24 cellular contexts compared by ENCODE assay signal in the genomic region with DNA sequence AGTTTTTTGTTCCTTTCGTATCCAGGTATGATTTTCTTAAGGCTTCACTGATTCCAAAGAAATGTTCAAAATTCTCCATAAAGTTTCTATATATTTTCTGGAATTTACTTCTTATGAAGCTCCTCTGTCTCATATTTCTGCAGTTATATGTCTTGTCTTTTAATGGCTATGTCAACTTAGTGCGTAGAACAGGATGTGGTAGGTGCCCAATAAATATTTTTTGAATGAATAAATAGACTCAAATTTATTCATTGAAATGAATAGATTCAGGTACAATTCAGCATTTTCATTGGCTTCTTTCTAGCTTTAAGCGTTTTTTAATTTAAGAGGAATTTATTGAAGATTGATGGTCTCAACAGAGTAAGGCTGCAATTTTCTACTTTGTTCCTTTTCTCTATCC.
DNase-seq lines count a peak whose midpoint lies in the region; ATAC-seq, FAIRE-seq and TF ChIP-seq lines count a peak whose summit lies in the region.
"Had no signal": no experiment of that assay in that cellular context is flagged by ENCODE, and none has a peak within 500 bp of the region (broad histone marks: within the 10 kb centered on the region; RNA-seq: fewer than 3 reads in every experiment).

No MANE protein-coding gene starts in this region.

- H3K4me3 Mint-ChIP-seq in activated CD4-positive, alpha-beta T cell treated with anti-CD3 and anti-CD28 coated beads, Interleukin-2, amount 10 ng/mL, durations not matched to agents 7 days and 5 days = no peak overlapping the region
- H3K4me3 Mint-ChIP-seq: CD14-positive monocyte; CD4-positive, alpha-beta T cell; CD8-positive, alpha-beta memory T cell; HFFc6 had no signal

- POLR2A ChIA-PET in PC-3 (lab: Charles Lee; ENCODE audit: unreplicated experiment) = interaction anchor here (0.5 kb wide), 1 partner anchor 203 kb away, joined by 4 read pairs; no protein-coding TSS in a partner anchor
- POLR2A ChIA-PET in activated CD4-positive, alpha-beta T cell treated with anti-CD3 and anti-CD28 coated beads, Interleukin-2, amount 10 ng/mL, durations not matched to agents 7 days and 5 days (lab: Charles Lee) = no interaction called here

- no peaks in the 10 kb centered on the region for H3K27me3 ChIP-seq in PC-3 (ENCODE audit: low read length)
- H3K27me3 ChIP-seq: BE2C; BLaER1 treated with 17β-estradiol and CSF1 and Interleukin-3, amounts not matched to agents 10 nM and 100 nM had no signal

- no peaks in the 10 kb centered on the region for H3K27me3 Mint-ChIP-seq in activated CD4-positive, alpha-beta T cell treated with anti-CD3 and anti-CD28 coated beads, Interleukin-2, amount 10 ng/mL, durations not matched to agents 7 days and 5 days
- H3K27me3 Mint-ChIP-seq: CD4-positive, alpha-beta T cell; CD8-positive, alpha-beta memory T cell had no signal

- H3K79me2 ChIP-seq in PC-3 (ENCODE audit: low read length) = no peaks in the 10 kb centered on the region

- H3K4me1 Mint-ChIP-seq in activated CD4-positive, alpha-beta T cell treated with anti-CD3 and anti-CD28 coated beads, Interleukin-2, amount 10 ng/mL, durations not matched to agents 7 days and 5 days = no peaks in the 10 kb centered on the region
- H3K4me1 Mint-ChIP-seq: CD14-positive monocyte; CD8-positive, alpha-beta memory T cell had no signal

- H3K36me3 ChIP-seq in PC-3 (ENCODE audit: low read depth, low read length) = no peaks in the 10 kb centered on the region; the same call in 1 of the 2 replicates
- H3K36me3 ChIP-seq: BE2C; BLaER1 treated with 17β-estradiol and CSF1 and Interleukin-3, amounts not matched to agents 10 nM and 100 nM; HAP-1 had no signal

- H4K20me1 ChIP-seq in PC-3 (ENCODE audit: low read length) = no peaks in the 10 kb centered on the region
- H4K20me1 ChIP-seq: BLaER1 treated with 17β-estradiol and CSF1 and Interleukin-3, amounts not matched to agents 10 nM and 100 nM had no signal

- H3K36me3 Mint-ChIP-seq in activated CD4-positive, alpha-beta T cell treated with anti-CD3 and anti-CD28 coated beads, Interleukin-2, amount 10 ng/mL, durations not matched to agents 7 days and 5 days (ENCODE audit: low read depth) = no peaks in the 10 kb centered on the region
- H3K36me3 Mint-ChIP-seq: CD14-positive monocyte; CD8-positive, alpha-beta memory T cell had no signal

- DNase-seq in EL (peak; percentile 14), PC-3 (peak; percentile 56), NCI-H1417 (lab: John Stamatoyannopoulos, UW) (no peak)
- no peak for DNase-seq in activated CD4-positive, alpha-beta T cell treated with anti-CD3 and anti-CD28 coated beads, Interleukin-2, amount 10 ng/mL, durations not matched to agents 7 days and 5 days
- DNase-seq: 8988T; ACHN; BE2C; CD4-positive, alpha-beta T cell; CD8-positive, alpha-beta memory T cell; DMS 273 treated with DMSO at 0.1 percent for 48 hours; DMS79; GOT3; HFFc6 had no signal

- H3K9me2 ChIP-seq in PC-3 (replicated peaks; ENCODE audit: low read length) = no peaks in the 10 kb centered on the region

- peak overlapping the region; percentile 15 for H2AFZ ChIP-seq in PC-3 (ENCODE audit: low read length)

- no peak for TF ChIP-seq CTCF in PC-3 (conservative IDR thresholded peaks at IDR 0.05; ENCODE audit: low read depth, low read length)

- peaks cover 7% of the 10 kb centered on the region; the same call in 1 of the 2 replicates for H3K9me3 ChIP-seq in PC-3 (ENCODE audit: low read length)
- H3K9me3 ChIP-seq: BE2C, HAP-1 had no signal

- H3F3A ChIP-seq in PC-3 (ENCODE audit: low read length, unreplicated experiment) = no peaks in the 10 kb centered on the region

- peaks cover 21% of the 10 kb centered on the region for H3K4me1 ChIP-seq in PC-3 (ENCODE audit: insufficient read depth, low read length)
- H3K4me1 ChIP-seq: A549; BE2C; BLaER1 treated with 17β-estradiol and CSF1 and Interleukin-3, amounts not matched to agents 10 nM and 100 nM; HAP-1 had no signal

- H3K9me3 Mint-ChIP-seq in activated CD4-positive, alpha-beta T cell treated with anti-CD3 and anti-CD28 coated beads, Interleukin-2, amount 10 ng/mL, durations not matched to agents 7 days and 5 days = peaks cover 9% of the 10 kb centered on the region

- FAIRE-seq in islet of Langerhans (lab: Jason Lieb, UNC) = peak; percentile 17
- FAIRE-seq: A549, D721Med, G401.6, GM12892, GM19239, H54 had no signal

- no peak overlapping the region for H3K27ac Mint-ChIP-seq in activated CD4-positive, alpha-beta T cell treated with anti-CD3 and anti-CD28 coated beads, Interleukin-2, amount 10 ng/mL, durations not matched to agents 7 days and 5 days
- H3K27ac Mint-ChIP-seq: CD14-positive monocyte; CD4-positive, alpha-beta T cell; CD8-positive, alpha-beta memory T cell; HFFc6 had no signal

- intact Hi-C loops in PC-3 (cut with micrococcal nuclease) = loop anchor here (10.0 kb wide), 1 partner anchor 155 kb away; no protein-coding TSS in a partner anchor

- ATAC-seq in PC-3 (peak; percentile 78), GM18520 (IDR thresholded peaks at IDR 0.05; ENCODE audit: unreplicated experiment) (no peak)
- ATAC-seq: A549 had no signal

- peak overlapping the region; percentile 63 for H3K4me2 ChIP-seq in PC-3 (ENCODE audit: low read length)
- H3K4me2 ChIP-seq: A549; BLaER1 treated with 17β-estradiol and CSF1 and Interleukin-3, amounts not matched to agents 10 nM and 100 nM had no signal

- H3K27ac ChIP-seq in PC-3 (ENCODE audit: low read length) = peak overlapping the region; percentile 73
- H3K27ac ChIP-seq: A549; BLaER1 treated with 17β-estradiol and CSF1 and Interleukin-3, amounts not matched to agents 10 nM and 100 nM had no signal

- BruUV-seq in PC-3 (replicated peaks; lab: Mats Ljungman, UMichigan) = no TSS peak

- H3K9ac ChIP-seq in PC-3 (ENCODE audit: low read length) = no peak overlapping the region
- H3K9ac ChIP-seq: BLaER1 treated with 17β-estradiol and CSF1 and Interleukin-3, amounts not matched to agents 10 nM and 100 nM had no signal

- CTCF ChIA-PET in PC-3 (lab: Charles Lee) = interaction anchor here (0.7 kb wide), 1 partner anchor 388 kb away, joined by 3 read pairs; no protein-coding TSS in a partner anchor
- CTCF ChIA-PET in activated CD4-positive, alpha-beta T cell treated with anti-CD3 and anti-CD28 coated beads, Interleukin-2, amount 10 ng/mL, durations not matched to agents 7 days and 5 days (lab: Charles Lee) = no interaction called here

- H3K4me3 ChIP-seq in PC-3 (ENCODE audit: low read length) = no peak overlapping the region
- H3K4me3 ChIP-seq: A549; BLaER1 treated with 17β-estradiol and CSF1 and Interleukin-3, amounts not matched to agents 10 nM and 100 nM; HAP-1 had no signal

Comparison
In these comparisons a context has a peak if more than half of its experiments do, and no peak if none do; other contexts are left out.
1. DNase-seq: peak in EL (single experiment) and PC-3 (single experiment); none in activated CD4-positive, alpha-beta T cell treated with anti-CD3 and anti-CD28 coated beads, Interleukin-2, amount 10 ng/mL, durations not matched to agents 7 days and 5 days (single experiment) and NCI-H1417 (0 of 3).